In the genomic region with DNA sequence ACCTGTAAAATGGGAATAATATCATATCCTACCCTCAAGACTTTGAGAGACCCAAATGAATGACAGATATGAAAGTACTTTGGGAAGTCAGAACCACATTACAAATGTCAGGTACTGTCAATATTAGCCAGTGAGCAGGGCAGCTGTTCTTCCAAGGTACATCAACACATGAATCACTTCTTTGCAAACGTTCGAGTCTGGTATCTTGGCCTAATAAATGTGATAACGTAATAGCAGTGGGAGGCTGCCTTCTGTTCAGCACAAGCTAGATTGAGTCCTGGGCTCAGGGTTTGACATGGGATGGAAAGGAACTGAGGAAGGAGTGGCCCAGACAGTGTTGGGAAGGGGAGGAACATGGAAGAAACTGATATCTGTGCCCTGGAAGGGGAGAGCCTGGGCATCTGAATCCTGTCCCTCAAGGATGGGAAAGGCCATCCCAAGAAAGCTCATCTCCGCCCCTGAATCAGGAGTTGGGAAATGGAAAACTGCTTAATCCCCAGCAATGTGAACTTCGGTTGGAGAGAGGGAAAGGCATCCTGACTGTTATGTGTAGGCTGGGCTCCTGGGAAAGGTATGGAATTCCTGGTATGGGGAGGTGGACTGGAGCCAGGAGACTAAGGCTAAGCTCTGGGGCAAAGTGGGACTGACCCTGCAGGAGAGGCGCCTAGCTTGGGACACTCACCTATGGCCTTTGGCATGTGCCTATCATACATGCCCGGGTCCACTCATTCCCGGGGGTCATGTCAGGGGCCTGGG, we compare ENCODE assay signal across 26 cellular contexts.
"Had no signal": no experiment of that assay in that cellular context is flagged by ENCODE, and none has a peak within 500 bp of the region (broad histone marks: within the 10 kb centered on the region; RNA-seq: fewer than 3 reads in every experiment).

No MANE protein-coding gene starts in this region.

- H3K27ac ChIP-seq: body of pancreas, colonic mucosa, dorsolateral prefrontal cortex, gastrocnemius medialis, parathyroid adenoma, psoas muscle, tibial nerve had no signal

- H3K9me3 Mint-ChIP-seq: activated T-helper 2 cell treated with anti-CD3 and anti-CD28 coated beads, Interferon-gamma antibody, Interleukin-2, Interleukin-4, amounts not matched to agents 10 μg/mL and 5 μg/mL and 100 μg/mL, durations not matched to agents 14 hours and 24 hours and 36 hours; naive thymus-derived CD4-positive, alpha-beta T cell; neural crest cell had no signal

- H3K9ac ChIP-seq: parathyroid adenoma had no signal

- H3K4me1 ChIP-seq: colonic mucosa, gastrocnemius medialis, parathyroid adenoma, psoas muscle, tibial nerve had no signal

- FAIRE-seq: islet of Langerhans had no signal

- ATAC-seq: activated CD8-positive, alpha-beta memory T cell treated with anti-CD3 and anti-CD28 coated beads, Interleukin-2, amount 10 ng/mL, durations not matched to agents 7 days and 5 days; activated CD8-positive, alpha-beta T cell treated with anti-CD3 and anti-CD28 coated beads, Interleukin-2, amount 10 ng/mL, durations not matched to agents 7 days and 5 days; body of pancreas; gastrocnemius medialis; left ventricle myocardium superior; naive thymus-derived CD4-positive, alpha-beta T cell; psoas muscle had no signal

- H3K27ac Mint-ChIP-seq: activated CD8-positive, alpha-beta memory T cell treated with anti-CD3 and anti-CD28 coated beads, Interleukin-2, amount 10 ng/mL, durations not matched to agents 7 days and 5 days; activated CD8-positive, alpha-beta T cell treated with anti-CD3 and anti-CD28 coated beads, Interleukin-2, amount 10 ng/mL, durations not matched to agents 7 days and 5 days; activated naive CD8-positive, alpha-beta T cell; activated T-helper 2 cell treated with anti-CD3 and anti-CD28 coated beads, Interferon-gamma antibody, Interleukin-2, Interleukin-4, amounts not matched to agents 10 μg/mL and 5 μg/mL and 100 μg/mL, durations not matched to agents 14 hours and 24 hours and 36 hours had no signal

- H3K4me3 Mint-ChIP-seq: activated CD8-positive, alpha-beta memory T cell treated with anti-CD3 and anti-CD28 coated beads, Interleukin-2, amount 10 ng/mL, durations not matched to agents 7 days and 5 days; activated CD8-positive, alpha-beta T cell treated with anti-CD3 and anti-CD28 coated beads, Interleukin-2, amount 10 ng/mL, durations not matched to agents 7 days and 5 days; activated naive CD8-positive, alpha-beta T cell; naive thymus-derived CD4-positive, alpha-beta T cell; neural crest cell had no signal

- H3K9me3 ChIP-seq: body of pancreas, colonic mucosa, gastrocnemius medialis, psoas muscle, tibial nerve had no signal

- H3K4me1 Mint-ChIP-seq: activated CD8-positive, alpha-beta memory T cell treated with anti-CD3 and anti-CD28 coated beads, Interleukin-2, amount 10 ng/mL, durations not matched to agents 7 days and 5 days; neural crest cell had no signal

- H3K4me3 ChIP-seq: body of pancreas, colonic mucosa, dorsolateral prefrontal cortex, gastrocnemius medialis, psoas muscle, tibial nerve had no signal

- H3K27me3 Mint-ChIP-seq: activated CD8-positive, alpha-beta memory T cell treated with anti-CD3 and anti-CD28 coated beads, Interleukin-2, amount 10 ng/mL, durations not matched to agents 7 days and 5 days; activated naive CD8-positive, alpha-beta T cell; naive thymus-derived CD4-positive, alpha-beta T cell had no signal

- DNase-seq: activated CD4-positive, alpha-beta T cell treated with anti-CD3 and anti-CD28 coated beads, Interleukin-2, amount 50 U/mL, for 1 hour; activated CD8-positive, alpha-beta memory T cell treated with anti-CD3 and anti-CD28 coated beads, Interleukin-2, amount 10 ng/mL, durations not matched to agents 7 days and 5 days; activated CD8-positive, alpha-beta T cell treated with anti-CD3 and anti-CD28 coated beads, Interleukin-2, amount 10 ng/mL, durations not matched to agents 7 days and 5 days; activated T-cell treated with anti-CD3 and anti-CD28 coated beads, Interleukin-2, amount 50 U/mL, for 48 hours; aorta; body of pancreas; colonic mucosa; dorsolateral prefrontal cortex; effector memory CD4-positive, alpha-beta T cell; erythroblast; gastrocnemius medialis; glutamatergic neuron; left ventricle myocardium superior; midbrain; naive thymus-derived CD4-positive, alpha-beta T cell; nucleus accumbens; psoas muscle; stimulated activated CD4-positive, alpha-beta T cell treated with anti-CD3 and anti-CD28 coated beads, Interleukin-2, amount 100 ng/mL, for 48 hours; stimulated activated naive CD4-positive, alpha-beta T cell treated with Interleukin-2 at 50 U/mL for 16 hours; T-helper 2 cell had no signal

- H3K36me3 Mint-ChIP-seq: activated CD8-positive, alpha-beta memory T cell treated with anti-CD3 and anti-CD28 coated beads, Interleukin-2, amount 10 ng/mL, durations not matched to agents 7 days and 5 days had no signal

- H3K36me3 ChIP-seq: colonic mucosa, gastrocnemius medialis had no signal
